Comparison of ENCODE assay signal across 19 cellular contexts in the genomic region with DNA sequence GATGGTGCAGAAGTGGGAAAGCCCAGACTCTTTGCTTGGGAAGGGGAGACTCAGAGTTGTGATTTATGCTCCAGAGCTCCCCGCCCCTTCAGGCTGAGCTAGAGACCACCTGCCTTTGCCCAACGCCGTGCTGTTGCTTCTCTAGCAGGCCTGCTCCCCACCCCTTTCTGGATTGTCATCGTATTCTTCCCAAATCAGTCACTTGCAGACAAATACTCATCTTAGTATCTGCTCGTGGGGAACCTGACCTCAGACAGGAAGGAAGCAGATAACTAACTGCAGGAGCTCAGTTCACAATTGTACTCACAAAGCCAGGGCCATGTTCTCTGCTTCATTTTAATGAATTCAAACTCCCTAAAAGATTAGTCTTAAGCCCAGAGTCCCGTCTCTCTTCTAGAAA. TPM values are rescaled to one million over a fixed set of nuclear protein-coding genes. Genes with fewer than 3 reads are reported as not detected.
A peak's percentile ranks its signal among the peaks of the same experiment; 100 is the strongest.
DNase-seq lines count a peak whose midpoint lies in the region; ATAC-seq and TF ChIP-seq lines count a peak whose summit lies in the region.
"Had no signal": no experiment of that assay in that cellular context is flagged by ENCODE, and none has a peak within 500 bp of the region (broad histone marks: within the 10 kb centered on the region; RNA-seq: fewer than 3 reads in every experiment).

No MANE protein-coding gene starts in this region.

- BruUV-seq in A673 (replicated peaks; lab: Mats Ljungman, UMichigan): no TSS peak

- intact Hi-C loops in A673 (cut with micrococcal nuclease; ENCODE audit: unreplicated experiment): no loop called here
- intact Hi-C loops in CD4-positive, alpha-beta T cell (cut with DNase I, micrococcal nuclease): no loop called here

- no peaks in the 10 kb centered on the region for H3K27me3 Mint-ChIP-seq in CD4-positive, alpha-beta T cell
- no peaks in the 10 kb centered on the region for H3K27me3 Mint-ChIP-seq in activated CD4-positive, alpha-beta T cell treated with anti-CD3 and anti-CD28 coated beads, Interleukin-2, amount 10 ng/mL, durations not matched to agents 7 days and 5 days
- peaks cover 2 to 3% (median 2%) of the 10 kb centered on the region in 3 donors for H3K27me3 Mint-ChIP-seq in immature natural killer cell (ENCODE audit: low read depth in 3 of 3)

- H3K36me3 Mint-ChIP-seq in CD4-positive, alpha-beta T cell (ENCODE audit: low read depth): no peaks in the 10 kb centered on the region
- H3K36me3 Mint-ChIP-seq in activated CD4-positive, alpha-beta T cell treated with anti-CD3 and anti-CD28 coated beads, Interleukin-2, amount 10 ng/mL, durations not matched to agents 7 days and 5 days (ENCODE audit: low read depth): peaks cover 6% of the 10 kb centered on the region
- peaks cover 0 to 4% (median 0%) of the 10 kb centered on the region in 3 donors for H3K36me3 Mint-ChIP-seq in immature natural killer cell
- H3K36me3 Mint-ChIP-seq: naive B cell had no signal

- peak overlapping the region; percentile 31 for H3K4me3 Mint-ChIP-seq in CD4-positive, alpha-beta T cell
- peak overlapping the region; percentile 9 for H3K4me3 Mint-ChIP-seq in activated CD4-positive, alpha-beta T cell treated with anti-CD3 and anti-CD28 coated beads, Interleukin-2, amount 10 ng/mL, durations not matched to agents 7 days and 5 days
- peak overlapping the region in 4 of 5 donors; percentile 24 to 55 (median 30) for H3K4me3 Mint-ChIP-seq in immature natural killer cell
- H3K4me3 Mint-ChIP-seq: naive B cell had no signal

- H3K9me3 Mint-ChIP-seq in CD4-positive, alpha-beta T cell: no peaks in the 10 kb centered on the region
- peaks cover 3% of the 10 kb centered on the region for H3K9me3 Mint-ChIP-seq in activated CD4-positive, alpha-beta T cell treated with anti-CD3 and anti-CD28 coated beads, Interleukin-2, amount 10 ng/mL, durations not matched to agents 7 days and 5 days
- no peaks in the 10 kb centered on the region for H3K9me3 Mint-ChIP-seq in immature natural killer cell
- H3K9me3 Mint-ChIP-seq: naive B cell had no signal

- H3K27ac Mint-ChIP-seq in CD4-positive, alpha-beta T cell: peak overlapping the region; percentile 90
- peak overlapping the region; percentile 83 for H3K27ac Mint-ChIP-seq in activated CD4-positive, alpha-beta T cell treated with anti-CD3 and anti-CD28 coated beads, Interleukin-2, amount 10 ng/mL, durations not matched to agents 7 days and 5 days
- peak overlapping the region; percentile 73 to 87 (median 78) for H3K27ac Mint-ChIP-seq in immature natural killer cell
- H3K27ac Mint-ChIP-seq: naive B cell had no signal

- no peaks in the 10 kb centered on the region for H3K36me3 ChIP-seq in A673 (ENCODE audit: insufficient read depth, low read length, poor library complexity, severe bottlenecking)
- H3K36me3 ChIP-seq: prostate gland, SJSA1 had no signal

- TF ChIP-seq CTCF in A673 (conservative IDR thresholded peaks at IDR 0.05; ENCODE audit: low read depth, low read length): no peak
- TF ChIP-seq CTCF in CD4-positive, alpha-beta T cell (IDR thresholded peaks at IDR 0.05): no peak

- CTCF ChIA-PET in A673 (lab: Charles Lee): no interaction called here
- CTCF ChIA-PET in CD4-positive, alpha-beta T cell (lab: Charles Lee): no interaction called here
- CTCF ChIA-PET in activated CD4-positive, alpha-beta T cell treated with anti-CD3 and anti-CD28 coated beads, Interleukin-2, amount 10 ng/mL, durations not matched to agents 7 days and 5 days (lab: Charles Lee): interaction anchor here (0.9 to 1.3 kb wide), 5 partner anchors 9 to 23 kb away, joined by 3 to 6 read pairs (median 4); no protein-coding TSS in a partner anchor

- POLR2A ChIA-PET in A673 (lab: Charles Lee; ENCODE audit: low non-redundant PET): no interaction called here
- POLR2A ChIA-PET in CD4-positive, alpha-beta T cell (lab: Charles Lee): interaction anchor here (0.9 to 3.4 kb wide), 3 partner anchors 13 to 21 kb away, joined by 3 to 29 read pairs (median 6); no protein-coding TSS in a partner anchor
- POLR2A ChIA-PET in activated CD4-positive, alpha-beta T cell treated with anti-CD3 and anti-CD28 coated beads, Interleukin-2, amount 10 ng/mL, durations not matched to agents 7 days and 5 days (lab: Charles Lee): no interaction called here

- H3K4me1 Mint-ChIP-seq in CD4-positive, alpha-beta T cell (ENCODE audit: low read depth): peaks cover 60% of the 10 kb centered on the region
- H3K4me1 Mint-ChIP-seq in activated CD4-positive, alpha-beta T cell treated with anti-CD3 and anti-CD28 coated beads, Interleukin-2, amount 10 ng/mL, durations not matched to agents 7 days and 5 days: peaks cover 54% of the 10 kb centered on the region
- peaks cover 18% of the 10 kb centered on the region in 2 donors for H3K4me1 Mint-ChIP-seq in immature natural killer cell
- H3K4me1 Mint-ChIP-seq: naive B cell had no signal

- DNase-seq in A673 (ENCODE audit: low spot score) (peak; percentile 4), immature natural killer cell (peak in 1 of 3 donors; percentile 12), mucosa of gallbladder (ENCODE audit: low spot score) (no peak), Ammon's horn (ENCODE audit: low spot score) (no peak), NCI-H1930 (lab: John Stamatoyannopoulos, UW) (no peak)
- DNase-seq in CD4-positive, alpha-beta T cell: no peak
- peak; percentile 54 for DNase-seq in activated CD4-positive, alpha-beta T cell treated with anti-CD3 and anti-CD28 coated beads, Interleukin-2, amount 10 ng/mL, durations not matched to agents 7 days and 5 days
- DNase-seq: AML-193, anterior cingulate cortex, naive B cell, NCI-H1436 treated with DMSO at 0.1 percent for 48 hours had no signal

- no peaks in the 10 kb centered on the region for H3K9me3 ChIP-seq in A673 (ENCODE audit: low read depth, low read length, poor library complexity, severe bottlenecking)
- H3K9me3 ChIP-seq in CD4-positive, alpha-beta T cell (ENCODE audit: control insufficient read depth, low read length): no peaks in the 10 kb centered on the region
- H3K9me3 ChIP-seq: prostate gland, SJSA1 had no signal

- H3K27ac ChIP-seq in A673 (ENCODE audit: low read depth, low read length, poor library complexity, severe bottlenecking): no peak overlapping the region
- no peak overlapping the region for H3K27ac ChIP-seq in CD4-positive, alpha-beta T cell (ENCODE audit: low read depth, low read length)
- H3K27ac ChIP-seq: coronary artery, epithelial cell of prostate, prostate gland, SJSA1 had no signal

- peak; percentile 88 for ATAC-seq in CD4-positive, alpha-beta T cell (ENCODE audit: poor library complexity)
- no peak for ATAC-seq in GM18873 (IDR thresholded peaks at IDR 0.05; ENCODE audit: low FRiP score, unreplicated experiment)

- H3K4me1 ChIP-seq in A673 (ENCODE audit: insufficient read depth, low read length, poor library complexity, severe bottlenecking): no peaks in the 10 kb centered on the region
- H3K4me1 ChIP-seq: prostate gland, SJSA1 had no signal

- no peaks in the 10 kb centered on the region for H3K27me3 ChIP-seq in A673 (replicated peaks; ENCODE audit: insufficient read depth, low read depth, low read length, poor library complexity)
- no peaks in the 10 kb centered on the region for H3K27me3 ChIP-seq in CD4-positive, alpha-beta T cell (ENCODE audit: control insufficient read depth, insufficient read depth, low read length)

- no peak overlapping the region for H3K4me3 ChIP-seq in A673 (ENCODE audit: low read depth, low read length, poor library complexity, severe bottlenecking)
- H3K4me3 ChIP-seq: coronary artery, prostate gland, SJSA1 had no signal

RNA-seq across cellular contexts. Expression of a gene that starts 57.0 kb away (rescaled TPM):
- not detected in 2 replicates for total RNA-seq in A673 (2021)
- total RNA-seq in CD4-positive, alpha-beta T cell: not detected
- total RNA-seq in activated CD4-positive, alpha-beta T cell treated with anti-CD3 and anti-CD28 coated beads, Interleukin-2, amount 10 ng/mL, durations not matched to agents 7 days and 5 days: not detected
- not detected for polyA plus RNA-seq in immature natural killer cell
- 0.40 TPM for total RNA-seq in mucosa of gallbladder
- total RNA-seq: lower leg skin, NCI-H460, prostate gland, SJSA1, temporal lobe had no signal

Comparison
In these comparisons a context has a peak if more than half of its experiments do, and no peak if none do; other contexts are left out.
1. DNase-seq: peak in A673 (single experiment) and activated CD4-positive, alpha-beta T cell treated with anti-CD3 and anti-CD28 coated beads, Interleukin-2, amount 10 ng/mL, durations not matched to agents 7 days and 5 days (single experiment); none in CD4-positive, alpha-beta T cell (0 of 10), mucosa of gallbladder (single experiment), Ammon's horn (single experiment) and NCI-H1930 (0 of 2).
2. Peak in every context shown above with its lines, with median percentiles within 50 percentile points of each other: H3K27ac Mint-ChIP-seq and H3K4me3 Mint-ChIP-seq.